Comparison of ENCODE assay signal across 8 cellular contexts in genomic region chr4:183398298-183399129, GRCh38. TPM values are rescaled to one million over a fixed set of nuclear protein-coding genes. Genes with fewer than 3 reads are reported as not detected.
DNase-seq lines count a peak whose midpoint lies in the region; ATAC-seq, FAIRE-seq and TF ChIP-seq lines count a peak whose summit lies in the region.

No MANE protein-coding gene starts in this region.

- no peak for TF ChIP-seq POLR2A in thyroid gland (IDR thresholded peaks at IDR 0.05)

- peaks cover 25% of the 10 kb centered on the region for H3K4me1 Mint-ChIP-seq in activated naive CD8-positive, alpha-beta T cell (ENCODE audit: low read depth)

- H3K27ac ChIP-seq in SK-N-MC, result peak overlapping the region; percentile 95
- H3K27ac ChIP-seq in cardiac muscle cell, result no peak overlapping the region
- peak overlapping the region in 2 of 4 donors; percentile 27 to 29 for H3K27ac ChIP-seq in pancreas
- H3K27ac ChIP-seq in thyroid gland, result peak overlapping the region in 1 of 3 donors; percentile 77

- peak overlapping the region; percentile 49 for H3K4me3 ChIP-seq in SK-N-MC
- peak overlapping the region; percentile 13 for H3K4me3 ChIP-seq in cardiac muscle cell
- peak overlapping the region; percentile 10 to 50 (median 36) for H3K4me3 ChIP-seq in pancreas
- peak overlapping the region; percentile 40 to 60 (median 50) for H3K4me3 ChIP-seq in thyroid gland (replicated peaks in 1 of 3)

- H3K4me1 ChIP-seq in cardiac muscle cell (ENCODE audit: low read depth) (peaks cover 3% of the 10 kb centered on the region), pancreas (peaks cover 0 to 3% (median 0%) of the 10 kb centered on the region in 3 donors), thyroid gland (peaks cover 5 to 7% of the 10 kb centered on the region in 2 donors)

- H3K9me3 ChIP-seq in SK-N-MC (ENCODE audit: low read depth, low read length) (no peaks in the 10 kb centered on the region), cardiac muscle cell (ENCODE audit: low read depth) (no peaks in the 10 kb centered on the region), pancreas (no peaks in the 10 kb centered on the region), thyroid gland (no peaks in the 10 kb centered on the region)

- DNase-seq in COLO829 (ENCODE audit: low spot score) (peak; percentile 67), SK-N-MC (ENCODE audit: low read depth, low spot score) (no peak), cardiac muscle cell (ENCODE audit: low read depth in 1 of 2, low spot score in 1 of 2) (peak; percentile 81 to 84), pancreas (peak; percentile 58 to 86 (median 70)), thyroid gland (peak; percentile 57 to 59)

- WGBS in pancreas, 2 donors, result 3% methylated on average over 61 of the region's 61 CpGs
- WGBS in thyroid gland, 2 donors, result 2 to 4% methylated on average over 53 to 56 of the region's 61 CpGs

- H3K9me3 Mint-ChIP-seq in activated naive CD8-positive, alpha-beta T cell (ENCODE audit: low read depth), result no peaks in the 10 kb centered on the region

- FAIRE-seq in pancreas (lab: Jason Lieb, UNC), result no peak

- H3K36me3 ChIP-seq in SK-N-MC (ENCODE audit: insufficient read depth, low read length), result no peaks in the 10 kb centered on the region
- no peaks in the 10 kb centered on the region for H3K36me3 ChIP-seq in cardiac muscle cell
- H3K36me3 ChIP-seq in pancreas, result no peaks in the 10 kb centered on the region
- H3K36me3 ChIP-seq in thyroid gland, result no peaks in the 10 kb centered on the region

- H3K4me3 Mint-ChIP-seq in activated naive CD8-positive, alpha-beta T cell, result peak overlapping the region; percentile 90

- peak overlapping the region; percentile 59 for H3K9ac ChIP-seq in SK-N-MC (ENCODE audit: insufficient read length)

- peak overlapping the region; percentile 95 for H3K27ac Mint-ChIP-seq in activated naive CD8-positive, alpha-beta T cell

- no peaks in the 10 kb centered on the region for H3K27me3 Mint-ChIP-seq in activated naive CD8-positive, alpha-beta T cell

- intact Hi-C loops in pancreas (cut with DNase I), result no loop called here
- intact Hi-C loops in thyroid gland (cut with DNase I), result no loop called here

- no peaks in the 10 kb centered on the region for H3K36me3 Mint-ChIP-seq in activated naive CD8-positive, alpha-beta T cell

- H3K27me3 ChIP-seq in cardiac muscle cell, result peaks cover 29% of the 10 kb centered on the region
- H3K27me3 ChIP-seq in pancreas, result no peaks in the 10 kb centered on the region
- no peaks in the 10 kb centered on the region for H3K27me3 ChIP-seq in thyroid gland

- ATAC-seq in GM19452 (IDR thresholded peaks at IDR 0.05; ENCODE audit: unreplicated experiment) (peak; percentile 90), HG03571 (IDR thresholded peaks at IDR 0.05; ENCODE audit: unreplicated experiment) (peak; percentile 89), pancreas (peak; percentile 90 to 96 (median 96))

- TF ChIP-seq CTCF in cardiac muscle cell (IDR thresholded peaks at IDR 0.05; ENCODE audit: low read depth, low read length), result peak; percentile 69
- peak in 3 of 4 donors; percentile 23 to 41 (median 34) for TF ChIP-seq CTCF in pancreas (IDR thresholded peaks at IDR 0.05)
- peak in 4 of 6 experiments; percentile 17 to 69 (median 28) for TF ChIP-seq CTCF in thyroid gland (IDR thresholded peaks at IDR 0.05)

RNA-seq across cellular contexts. Expression of gene CDKN2AIP, which starts 45.9 kb away (rescaled TPM):
- 30.8 and 34.1 TPM in 2 replicates for total RNA-seq in cardiac muscle cell
- 15.9 and 20.7 TPM in 2 replicates for polyA plus RNA-seq in cardiac muscle cell
- total RNA-seq in pancreas, result 1 to 10 TPM; 6.4 to 9.5 (median 7.0) TPM
- 10 to 100 TPM in 1 of 2 donors, 1 to 10 TPM in 1; 5.9 to 12.2 TPM for polyA plus RNA-seq in pancreas
- 10 to 100 TPM; 16.9 to 30.3 (median 22.8) TPM for total RNA-seq in thyroid gland
